In the genomic region with DNA sequence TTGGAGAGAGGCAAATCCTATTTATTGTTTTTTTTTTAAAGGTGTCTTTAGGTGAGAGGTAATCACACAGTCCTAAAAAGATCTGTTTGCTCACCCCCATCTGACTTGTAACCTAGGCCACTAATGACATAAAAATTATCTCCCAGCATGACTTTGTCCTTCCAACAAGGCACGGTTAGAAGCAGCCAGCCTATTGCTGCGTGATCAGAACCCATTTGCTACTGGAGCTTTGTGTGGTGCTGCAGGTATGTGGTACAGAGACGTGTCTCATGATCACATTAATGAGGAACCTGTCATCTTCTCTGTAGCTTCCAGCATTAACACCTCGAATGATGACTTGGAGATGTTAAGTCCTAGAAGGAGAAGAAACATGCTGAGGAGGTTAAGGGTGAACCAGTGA, we compare ENCODE assay signal across 25 cellular contexts.
DNase-seq lines count a peak whose midpoint lies in the region; ATAC-seq and TF ChIP-seq lines count a peak whose summit lies in the region.
"Had no signal": no experiment of that assay in that cellular context is flagged by ENCODE, and none has a peak within 500 bp of the region (broad histone marks: within the 10 kb centered on the region; RNA-seq: fewer than 3 reads in every experiment).

No MANE protein-coding gene starts in this region.

- peak overlapping the region; percentile 89 for H3K4ac ChIP-seq in IMR-90 (ENCODE audit: low read depth, low read length)
- peak overlapping the region in 1 of 2 experiments; percentile 2 for H3K4ac ChIP-seq in mesenchymal stem cell (ENCODE audit: low read depth in 1 of 2, low read length in 2 of 2)
- H3K4ac ChIP-seq in H9 (ENCODE audit: low read depth, low read length), result no peak overlapping the region

- H3K4me1 Mint-ChIP-seq in H9, result peaks cover 5 to 6% of the 10 kb centered on the region in 2 experiments; a peak in 3 of 4 replicates
- H3K4me1 Mint-ChIP-seq: naive thymus-derived CD4-positive, alpha-beta T cell; T-cell had no signal

- H3K9me3 ChIP-seq in IMR-90 (ENCODE audit: control insufficient read depth, insufficient read depth, low read length), result no peaks in the 10 kb centered on the region
- no peaks in the 10 kb centered on the region for H3K9me3 ChIP-seq in mesenchymal stem cell (ENCODE audit: control insufficient read depth, low read length)
- no peaks in the 10 kb centered on the region for H3K9me3 ChIP-seq in H9 (ENCODE audit: control insufficient read depth, low read depth, low read length)
- H3K9me3 ChIP-seq: BLaER1 treated with 17β-estradiol and CSF1 and Interleukin-3, amounts not matched to agents 10 nM and 100 nM; Caco-2; gastroesophageal sphincter; lower lobe of right lung; prostate gland; sigmoid colon; transverse colon had no signal

- H3K36me3 ChIP-seq in IMR-90 (ENCODE audit: control insufficient read depth, insufficient read depth, low read length), result no peaks in the 10 kb centered on the region
- no peaks in the 10 kb centered on the region for H3K36me3 ChIP-seq in mesenchymal stem cell (ENCODE audit: control insufficient read depth in 1 of 2, insufficient read depth in 2 of 2, low read depth in 1 of 2, low read length in 2 of 2)
- H3K36me3 ChIP-seq: BLaER1 treated with 17β-estradiol and CSF1 and Interleukin-3, amounts not matched to agents 10 nM and 100 nM; gastroesophageal sphincter; lower lobe of right lung; prostate gland; sigmoid colon; SJCRH30; transverse colon had no signal

- no peak for TF ChIP-seq POLR2A in IMR-90 (IDR thresholded peaks at IDR 0.05; ENCODE audit: low read depth, low read length)

- in situ Hi-C loops in IMR-90 (cut with MboI; ENCODE audit: low sequenced_read_pairs), result no loop called here

- H4K91ac ChIP-seq in IMR-90 (ENCODE audit: insufficient read depth, low read depth, low read length), result peak overlapping the region; percentile 55
- peak overlapping the region; percentile 55 for H4K91ac ChIP-seq in mesenchymal stem cell (ENCODE audit: low read length)
- no peak overlapping the region for H4K91ac ChIP-seq in H9 (ENCODE audit: insufficient read length, low read depth, low read length)

- TF ChIP-seq RAD21 in IMR-90 (IDR thresholded peaks at IDR 0.05; ENCODE audit: low read length), result no peak

- H4K20me1 ChIP-seq in IMR-90 (ENCODE audit: insufficient read depth, low read length) (no peaks in the 10 kb centered on the region), H9 (ENCODE audit: control insufficient read depth, insufficient read depth, insufficient read length) (no peaks in the 10 kb centered on the region)
- H4K20me1 ChIP-seq: BLaER1 treated with 17β-estradiol and CSF1 and Interleukin-3, amounts not matched to agents 10 nM and 100 nM had no signal

- TF ChIP-seq CTCF in IMR-90 (conservative IDR thresholded peaks at IDR 0.05; ENCODE audit: low read depth, low read length) (no peak), H9 (conservative IDR thresholded peaks at IDR 0.05) (no peak)

- H2BK12ac ChIP-seq in mesenchymal stem cell (ENCODE audit: low read length in 2 of 2) (peak overlapping the region; percentile 33 to 59), H9 (ENCODE audit: insufficient read length, low read depth, low read length) (no peak overlapping the region)

- H4K5ac ChIP-seq in IMR-90 (ENCODE audit: low read depth, low read length), result no peak overlapping the region; the same call in 1 of the 2 replicates
- no peak overlapping the region for H4K5ac ChIP-seq in H9 (ENCODE audit: insufficient read length, low read depth, low read length)

- H3K56ac ChIP-seq in IMR-90 (ENCODE audit: extremely low read depth, insufficient read depth, low read length) (no peak overlapping the region), H9 (ENCODE audit: insufficient read length, low read depth, low read length) (no peak overlapping the region)

- CTCF ChIA-PET in IMR-90 (lab: Yijun Ruan, JAX), result interaction anchor here (0.6 kb wide), 1 partner anchor 193 kb away, joined by 3 read pairs; no protein-coding TSS in a partner anchor

- no peaks in the 10 kb centered on the region for H3K9me3 Mint-ChIP-seq in H9

- H3K4me2 ChIP-seq in IMR-90 (ENCODE audit: low read depth, low read length), result no peak overlapping the region
- no peak overlapping the region for H3K4me2 ChIP-seq in mesenchymal stem cell (ENCODE audit: low read length, poor library complexity, severe bottlenecking)
- no peak overlapping the region for H3K4me2 ChIP-seq in H9 (ENCODE audit: insufficient read depth, insufficient read length, low read length)
- H3K4me2 ChIP-seq: BLaER1 treated with 17β-estradiol and CSF1 and Interleukin-3, amounts not matched to agents 10 nM and 100 nM had no signal

- peak overlapping the region; percentile 97; the same call in 1 of the 3 replicates for H2BK15ac ChIP-seq in IMR-90 (ENCODE audit: low read depth, low read length)
- no peak overlapping the region for H2BK15ac ChIP-seq in mesenchymal stem cell (ENCODE audit: low read depth, poor library complexity, severe bottlenecking)
- no peak overlapping the region for H2BK15ac ChIP-seq in H9 (ENCODE audit: low read depth, low read length)

- H3K14ac ChIP-seq in IMR-90 (replicated peaks; ENCODE audit: low read depth, low read length), result peak overlapping the region; percentile 98
- H3K14ac ChIP-seq in mesenchymal stem cell (ENCODE audit: low read length in 2 of 2), result no peak overlapping the region
- no peak overlapping the region for H3K14ac ChIP-seq in H9 (ENCODE audit: insufficient read depth, low read length)

- peaks cover 7% of the 10 kb centered on the region for H3K9me1 ChIP-seq in IMR-90 (ENCODE audit: insufficient read depth, low read length)

- H2AK9ac ChIP-seq in IMR-90 (replicated peaks; ENCODE audit: low read depth, low read length, poor library complexity), result peak overlapping the region; percentile 79

- DNase-seq in IMR-90 (no peak), NCI-H146 treated with DMSO at 0.1 percent for 48 hours (lab: John Stamatoyannopoulos, UW; ENCODE audit: unreplicated experiment) (peak; percentile 89), NCI-H748 treated with DMSO at 0.1 percent for 48 hours (lab: John Stamatoyannopoulos, UW) (peak; percentile 95), mesenchymal stem cell (no peak), cardiac septum (ENCODE audit: low spot score) (no peak), H9 (no peak)
- no peak for DNase-seq in stimulated activated CD4-positive, alpha-beta T cell treated with anti-CD3 and anti-CD28 coated beads, Interleukin-4, amount 100 ng/mL, for 1 hour
- DNase-seq: activated CD4-positive, alpha-beta T cell treated with anti-CD3 and anti-CD28 coated beads for 48 hours; Caco-2; DMS79 treated with DMSO at 0.1 percent for 48 hours; GF-D8; lower lobe of right lung; MV-4-11; naive thymus-derived CD4-positive, alpha-beta T cell; NCI-H526 treated with DMSO at 0.1 percent for 48 hours; occipital lobe; sigmoid colon; SJCRH30; stimulated activated CD4-positive, alpha-beta T cell treated with anti-CD3 and anti-CD28 coated beads, Interleukin-4, amount 100 ng/mL, for 24 hours; T-cell; transverse colon had no signal

- no peaks in the 10 kb centered on the region for H3K23me2 ChIP-seq in H9 (ENCODE audit: insufficient read length, low read depth, low read length, poor library complexity, severe bottlenecking)

- H2AK5ac ChIP-seq in IMR-90 (ENCODE audit: low read depth, low read length) (peak overlapping the region; percentile 92), mesenchymal stem cell (ENCODE audit: low read length, severe bottlenecking) (no peak overlapping the region), H9 (ENCODE audit: insufficient read length, low read length) (no peak overlapping the region)

- H3K9ac ChIP-seq in IMR-90 (ENCODE audit: low read depth, low read length) (no peak overlapping the region), mesenchymal stem cell (ENCODE audit: low read length) (no peak overlapping the region), H9 (ENCODE audit: extremely low read depth, insufficient read length, low read length) (no peak overlapping the region)
- H3K9ac ChIP-seq: BLaER1 treated with 17β-estradiol and CSF1 and Interleukin-3, amounts not matched to agents 10 nM and 100 nM had no signal

- H3K23ac ChIP-seq in IMR-90 (ENCODE audit: low read depth, low read length) (0 out of 2 replicates have a peak overlapping the region, but pooled peaks have one; percentile 70), mesenchymal stem cell (ENCODE audit: low read length in 2 of 2) (no peak overlapping the region), H9 (ENCODE audit: insufficient read length, low read depth, low read length) (no peak overlapping the region)

- H3T11ph ChIP-seq in H9 (ENCODE audit: low read length), result no peak overlapping the region

- H3K27ac ChIP-seq in IMR-90 (ENCODE audit: insufficient read depth, low read length) (no peak overlapping the region), mesenchymal stem cell (ENCODE audit: low read length, poor library complexity, severe bottlenecking) (no peak overlapping the region), H9 (ENCODE audit: insufficient read length, low read depth, low read length) (no peak overlapping the region)
- H3K27ac ChIP-seq: BLaER1 treated with 17β-estradiol and CSF1 and Interleukin-3, amounts not matched to agents 10 nM and 100 nM; gastroesophageal sphincter; lower lobe of right lung; prostate gland; sigmoid colon; SJCRH30; transverse colon had no signal

- H3K79me2 ChIP-seq in H9 (ENCODE audit: insufficient read depth, low read length), result no peaks in the 10 kb centered on the region

- no peaks in the 10 kb centered on the region for H3K27me3 Mint-ChIP-seq in H9 (ENCODE audit: low read depth)
- H3K27me3 Mint-ChIP-seq: activated naive CD8-positive, alpha-beta T cell; naive thymus-derived CD4-positive, alpha-beta T cell; T-cell had no signal

- POLR2A ChIA-PET in IMR-90 (lab: Charles Lee; ENCODE audit: unreplicated experiment), result no interaction called here

- H3K18ac ChIP-seq in IMR-90 (ENCODE audit: low read depth, low read length), result peak overlapping the region; percentile 88; the same call in 1 of the 2 replicates
- peak overlapping the region; percentile 77 to 89 for H3K18ac ChIP-seq in mesenchymal stem cell (ENCODE audit: low read depth in 1 of 2, low read length in 2 of 2)
- no peak overlapping the region for H3K18ac ChIP-seq in H9 (ENCODE audit: insufficient read length, low read depth, low read length)

- BruUV-seq in IMR-90 (replicated peaks; lab: Mats Ljungman, UMichigan), result no TSS peak

- H2BK20ac ChIP-seq in IMR-90 (ENCODE audit: low read depth, low read length) (peak overlapping the region; percentile 91), H9 (ENCODE audit: low read depth, low read length, poor library complexity, severe bottlenecking) (no peak overlapping the region)

- ATAC-seq in IMR-90 (ENCODE audit: low read depth), result no peak
- ATAC-seq: gastroesophageal sphincter; lower lobe of right lung; naive thymus-derived CD4-positive, alpha-beta T cell; T-cell had no signal

- peak overlapping the region; percentile 38 to 43 for H4K8ac ChIP-seq in IMR-90 (ENCODE audit: low read depth in 2 of 2, low read length in 2 of 2)
- H4K8ac ChIP-seq in mesenchymal stem cell (ENCODE audit: low read length), result peak overlapping the region; percentile 45
- H4K8ac ChIP-seq in H9 (replicated peaks; ENCODE audit: insufficient read length, low read depth, low read length), result no peak overlapping the region

- no peak overlapping the region for H3K4me3 Mint-ChIP-seq in H9
- H3K4me3 Mint-ChIP-seq: activated naive CD8-positive, alpha-beta T cell; naive thymus-derived CD4-positive, alpha-beta T cell; T-cell had no signal

- H3K79me1 ChIP-seq in IMR-90 (ENCODE audit: low read depth in 1 of 2, low read length in 2 of 2), result peaks cover 0 to 3% of the 10 kb centered on the region in 2 experiments; a peak in 2 of 4 replicates
- no peaks in the 10 kb centered on the region for H3K79me1 ChIP-seq in mesenchymal stem cell (replicated peaks; ENCODE audit: low read length, poor library complexity, severe bottlenecking)
- no peaks in the 10 kb centered on the region for H3K79me1 ChIP-seq in H9 (ENCODE audit: insufficient read depth, low read depth, low read length, poor library complexity, severe bottlenecking)

- intact Hi-C loops in IMR-90 (cut with micrococcal nuclease) (no loop called here), cardiac septum (cut with DNase I) (no loop called here)

- H2BK5ac ChIP-seq in IMR-90 (ENCODE audit: low read depth, low read length, poor library complexity, severe bottlenecking) (peak overlapping the region; percentile 60), mesenchymal stem cell (ENCODE audit: low read depth, low read length, poor library complexity, severe bottlenecking) (no peak overlapping the region), H9 (ENCODE audit: insufficient read length, low read length) (no peak overlapping the region)

- H2BK120ac ChIP-seq in IMR-90 (ENCODE audit: low read depth, low read length) (peak overlapping the region; percentile 92), mesenchymal stem cell (ENCODE audit: low read depth, low read length) (no peak overlapping the region), H9 (ENCODE audit: low read depth, low read length, poor library complexity, severe bottlenecking) (no peak overlapping the region)

- H3K36me3 Mint-ChIP-seq in H9 (ENCODE audit: insufficient read depth in 1 of 3, low read depth in 3 of 3), result no peaks in the 10 kb centered on the region
- H3K36me3 Mint-ChIP-seq: activated naive CD8-positive, alpha-beta T cell; naive thymus-derived CD4-positive, alpha-beta T cell; T-cell had no signal

- H3K27me3 ChIP-seq in IMR-90 (ENCODE audit: control insufficient read depth, insufficient read depth, low read length), result no peaks in the 10 kb centered on the region
- H3K27me3 ChIP-seq in mesenchymal stem cell (ENCODE audit: control insufficient read depth in 1 of 2, insufficient read depth in 1 of 2, low read length in 2 of 2), result no peaks in the 10 kb centered on the region
- no peaks in the 10 kb centered on the region for H3K27me3 ChIP-seq in H9 (ENCODE audit: insufficient read depth, low read length)
- H3K27me3 ChIP-seq: BLaER1 treated with 17β-estradiol and CSF1 and Interleukin-3, amounts not matched to agents 10 nM and 100 nM; gastroesophageal sphincter; sigmoid colon; SJCRH30; transverse colon had no signal

- peak overlapping the region in 1 of 3 experiments; percentile 62; a peak in 1 of 7 replicates for H3K27ac Mint-ChIP-seq in H9
- H3K27ac Mint-ChIP-seq: activated naive CD8-positive, alpha-beta T cell; naive thymus-derived CD4-positive, alpha-beta T cell; T-cell had no signal

- H3K4me3 ChIP-seq in IMR-90 (ENCODE audit: insufficient read depth, low read depth, low read length) (no peak overlapping the region), mesenchymal stem cell (ENCODE audit: insufficient read depth in 1 of 2, low read depth in 1 of 2, low read length in 2 of 2) (no peak overlapping the region)
- H3K4me3 ChIP-seq: BLaER1 treated with 17β-estradiol and CSF1 and Interleukin-3, amounts not matched to agents 10 nM and 100 nM; gastroesophageal sphincter; lower lobe of right lung; prostate gland; sigmoid colon; SJCRH30; transverse colon had no signal

- peak overlapping the region; percentile 53 for H2AFZ ChIP-seq in IMR-90 (replicated peaks; ENCODE audit: low read length, poor library complexity)
- H2AFZ ChIP-seq in mesenchymal stem cell (ENCODE audit: low read depth, low read length), result no peak overlapping the region
- no peak overlapping the region for H2AFZ ChIP-seq in H9 (ENCODE audit: low read length)

- dilution Hi-C loops in IMR-90 (cut with HindIII; ENCODE audit: low sequenced_read_pairs, unreplicated experiment), result no loop called here

- no CpG with 5 or more reads among the region's 4 CpGs for WGBS in IMR-90 (ENCODE audit: extremely low coverage in 2 of 2, insufficient read length in 1 of 2), 2 experiments
- WGBS in mesenchymal stem cell, result 91% methylated on average over 2 of the region's 4 CpGs
- WGBS in H9 (ENCODE audit: extremely low coverage, insufficient read length, low lambda C conversion rate), result no CpG with 5 or more reads among the region's 4 CpGs

- H3K4me1 ChIP-seq in IMR-90 (ENCODE audit: control insufficient read depth, insufficient read depth, low read length), result peaks cover 13% of the 10 kb centered on the region
- H3K4me1 ChIP-seq in mesenchymal stem cell (ENCODE audit: control insufficient read depth, insufficient read depth, low read depth, low read length), result peaks cover 2% of the 10 kb centered on the region
- H3K4me1 ChIP-seq in H9 (ENCODE audit: insufficient read depth, low read length), result no peaks in the 10 kb centered on the region
- H3K4me1 ChIP-seq: Caco-2, gastroesophageal sphincter, lower lobe of right lung, prostate gland, sigmoid colon, transverse colon had no signal

Comparison
In these comparisons a context has a peak if more than half of its experiments do, and no peak if none do; other contexts are left out.
1. DNase-seq: peak in NCI-H146 treated with DMSO at 0.1 percent for 48 hours (single experiment) and NCI-H748 treated with DMSO at 0.1 percent for 48 hours (single experiment); none in IMR-90 (single experiment), mesenchymal stem cell (single experiment), cardiac septum (single experiment), stimulated activated CD4-positive, alpha-beta T cell treated with anti-CD3 and anti-CD28 coated beads, Interleukin-4, amount 100 ng/mL, for 1 hour (single experiment) and H9 (single experiment).